17 cellular contexts compared by ENCODE assay signal in genomic region chr15:96974761-96975160, GRCh38.
DNase-seq lines count a peak whose midpoint lies in the region; ATAC-seq, FAIRE-seq and TF ChIP-seq lines count a peak whose summit lies in the region.
"Had no signal": no experiment of that assay in that cellular context is flagged by ENCODE, and none has a peak within 500 bp of the region (broad histone marks: within the 10 kb centered on the region; RNA-seq: fewer than 3 reads in every experiment).

No MANE protein-coding gene starts in this region.

- ATAC-seq in GM12878: no peak
- no peak for ATAC-seq in GM21576 (IDR thresholded peaks at IDR 0.05; ENCODE audit: unreplicated experiment)
- no peak for ATAC-seq in GM19324 (IDR thresholded peaks at IDR 0.05; ENCODE audit: low FRiP score, unreplicated experiment)
- ATAC-seq: Right ventricle myocardium inferior had no signal

- H3K27ac ChIP-seq in GM12878 (ENCODE audit: control insufficient read depth, insufficient read depth) (no peak overlapping the region), uterus (no peak overlapping the region)

- BruUV-seq in GM12878 (replicated peaks; lab: Mats Ljungman, UMichigan): no TSS peak

- SMC1A ChIA-PET in GM12878 (lab: Charles Lee; ENCODE audit: uncharacterized antibody, unreplicated experiment): no interaction called here

- H3K9ac ChIP-seq in GM12878 (ENCODE audit: control insufficient read depth, insufficient read depth, low read length): no peak overlapping the region
- H3K9ac ChIP-seq: SK-N-SH had no signal

- no peak overlapping the region for H2AFZ ChIP-seq in GM12878 (ENCODE audit: control insufficient read depth, low read depth, low read length)

- FAIRE-seq in GM12878 (lab: Jason Lieb, UNC): no peak
- FAIRE-seq: G401.6 had no signal

- TF ChIP-seq RAD21 in GM12878 (IDR thresholded peaks at IDR 0.05; ENCODE audit: insufficient read depth, low read depth, low read length): no peak

- H3K4me1 ChIP-seq in GM12878 (ENCODE audit: control insufficient read depth, insufficient read depth, low read length) (no peaks in the 10 kb centered on the region), uterus (no peaks in the 10 kb centered on the region)
- H3K4me1 ChIP-seq: Caco-2 had no signal

- TF ChIP-seq CTCF in GM12878 (IDR thresholded peaks at IDR 0.05 in 2 of 3, conservative IDR thresholded peaks at IDR 0.05 in 1 of 3; ENCODE audit: control insufficient read depth in 2 of 3, extremely low read depth in 1 of 3, insufficient read depth in 1 of 3, low read depth in 3 of 3, low read length in 3 of 3) (no peak), GM10248 (IDR thresholded peaks at IDR 0.05; ENCODE audit: control extremely low read depth, extremely low read depth, low read depth, missing control alignments) (no peak), uterus (IDR thresholded peaks at IDR 0.05) (no peak)

- no peak overlapping the region for H3K4me3 ChIP-seq in GM12878
- H3K4me3 ChIP-seq in uterus: no peak overlapping the region

- in situ Hi-C loops in GM12878 (cut with MboI): no loop called here

- POLR2A ChIA-PET in GM12878 (lab: Charles Lee): no interaction called here
- POLR2A ChIA-PET in GM10248 (lab: Yijun Ruan, JAX): no interaction called here

- TF ChIP-seq POLR2A in GM12878 (IDR thresholded peaks at IDR 0.05; ENCODE audit: low read depth, low read length) (no peak), uterus (IDR thresholded peaks at IDR 0.05) (no peak)

- TF ChIP-seq EP300 in GM12878 (IDR thresholded peaks at IDR 0.05; ENCODE audit: borderline replicate concordance in 1 of 2, control insufficient read depth in 1 of 2, low read depth in 2 of 2, low read length in 2 of 2): no peak

- H4K20me1 ChIP-seq in GM12878 (ENCODE audit: control insufficient read depth, insufficient read depth): no peaks in the 10 kb centered on the region

- RAD21 ChIA-PET in GM12878 (lab: Charles Lee; ENCODE audit: unreplicated experiment): no interaction called here

- CTCF ChIA-PET in GM12878 (lab: Yijun Ruan, JAX) (no interaction called here), GM10248 (lab: Yijun Ruan, JAX) (no interaction called here)

- H3K79me2 ChIP-seq in GM12878 (ENCODE audit: control insufficient read depth, insufficient read depth, low read length): no peaks in the 10 kb centered on the region

- intact Hi-C loops in GM12878 (cut with micrococcal nuclease; ENCODE audit: unreplicated experiment) (no loop called here), uterus (cut with DNase I; ENCODE audit: low total_unique reads) (no loop called here)

- no peaks in the 10 kb centered on the region for H3K36me3 ChIP-seq in GM12878 (ENCODE audit: control insufficient read depth in 2 of 2, insufficient read depth in 2 of 2, low read length in 1 of 2)
- H3K36me3 ChIP-seq in uterus: no peaks in the 10 kb centered on the region

- DNase-seq in COLO829 (ENCODE audit: low spot score): peak; percentile 6
- peak; percentile 34 for DNase-seq in LoVo (ENCODE audit: low spot score)
- no peak for DNase-seq in GM12878 (ENCODE audit: low read depth, low spot score)
- DNase-seq in kidney tubule cell (ENCODE audit: low spot score): peak; percentile 70
- DNase-seq in GM10248 (ENCODE audit: extremely low spot score): no peak
- no peak for DNase-seq in uterus
- DNase-seq: Caco-2, H7, MV-4-11, NCI-H1436, NCI-H2227 treated with DMSO at 0.1 percent for 48 hours, NCI-H526 treated with DMSO at 0.1 percent for 48 hours, SK-N-SH had no signal

- H3K9me3 ChIP-seq in GM12878 (replicated peaks; ENCODE audit: control insufficient read depth, insufficient read depth, low read length): no peaks in the 10 kb centered on the region
- no peaks in the 10 kb centered on the region for H3K9me3 ChIP-seq in uterus
- H3K9me3 ChIP-seq: Caco-2, SK-N-SH had no signal

- H3K27me3 ChIP-seq in GM12878 (replicated peaks in 1 of 2; ENCODE audit: control insufficient read depth in 2 of 2, insufficient read depth in 2 of 2, low read length in 1 of 2): no peaks in the 10 kb centered on the region
- no peaks in the 10 kb centered on the region for H3K27me3 ChIP-seq in uterus

- no peak overlapping the region for H3K4me2 ChIP-seq in GM12878 (ENCODE audit: control insufficient read depth, insufficient read depth)
- H3K4me2 ChIP-seq: SK-N-SH had no signal

TF ChIP-seq in GM12878, 131 proteins besides CTCF, POLR2A, EP300 and RAD21:
- TF ChIP-seq MTA2 (IDR thresholded peaks at IDR 0.05; ENCODE audit: low read depth) (0 out of 2 replicates have a peak, but pooled peaks have one; percentile 11), CBX3 (IDR thresholded peaks at IDR 0.05; ENCODE audit: borderline replicate concordance, low read depth) (no peak), TCF3 (IDR thresholded peaks at IDR 0.05; ENCODE audit: borderline replicate concordance, insufficient read depth, low read depth, low read length) (no peak)

Comparison
In these comparisons a context has a peak if more than half of its experiments do, and no peak if none do; other contexts are left out.
1. DNase-seq: peak in COLO829 (single experiment), LoVo (single experiment) and kidney tubule cell (single experiment); none in GM12878 (single experiment), GM10248 (single experiment) and uterus (0 of 2).